In genomic region chr5:61678966-61679365, GRCh38 we compare ENCODE assay signal across 1 cellular context.
TF ChIP-seq lines count a peak whose summit lies in the region.

No MANE protein-coding gene starts in this region.

TF ChIP-seq in A549, 52 proteins besides CTCF, POLR2A, EP300 and RAD21 (continued from another document):
- TF ChIP-seq CHD2 (IDR thresholded peaks at IDR 0.05; ENCODE audit: low read length, partially characterized antibody) (no peak), FOXS1 (CRISPR knock-in tag; IDR thresholded peaks at IDR 0.05) (no peak), USF2 (IDR thresholded peaks at IDR 0.05) (no peak), HOXB13 (CRISPR knock-in tag; IDR thresholded peaks at IDR 0.05; ENCODE audit: low read depth) (no peak), MAZ (IDR thresholded peaks at IDR 0.05; ENCODE audit: borderline replicate concordance, low read depth, low read length) (no peak), CHD4 (IDR thresholded peaks at IDR 0.05; ENCODE audit: borderline replicate concordance) (no peak)
- TF ChIP-seq, protein P1, sequence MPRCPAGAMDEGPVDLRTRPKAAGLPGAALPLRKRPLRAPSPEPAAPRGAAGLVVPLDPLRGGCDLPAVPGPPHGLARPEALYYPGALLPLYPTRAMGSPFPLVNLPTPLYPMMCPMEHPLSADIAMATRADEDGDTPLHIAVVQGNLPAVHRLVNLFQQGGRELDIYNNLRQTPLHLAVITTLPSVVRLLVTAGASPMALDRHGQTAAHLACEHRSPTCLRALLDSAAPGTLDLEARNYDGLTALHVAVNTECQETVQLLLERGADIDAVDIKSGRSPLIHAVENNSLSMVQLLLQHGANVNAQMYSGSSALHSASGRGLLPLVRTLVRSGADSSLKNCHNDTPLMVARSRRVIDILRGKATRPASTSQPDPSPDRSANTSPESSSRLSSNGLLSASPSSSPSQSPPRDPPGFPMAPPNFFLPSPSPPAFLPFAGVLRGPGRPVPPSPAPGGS (IDR thresholded peaks at IDR 0.05), result no peak
